In the genomic region with DNA sequence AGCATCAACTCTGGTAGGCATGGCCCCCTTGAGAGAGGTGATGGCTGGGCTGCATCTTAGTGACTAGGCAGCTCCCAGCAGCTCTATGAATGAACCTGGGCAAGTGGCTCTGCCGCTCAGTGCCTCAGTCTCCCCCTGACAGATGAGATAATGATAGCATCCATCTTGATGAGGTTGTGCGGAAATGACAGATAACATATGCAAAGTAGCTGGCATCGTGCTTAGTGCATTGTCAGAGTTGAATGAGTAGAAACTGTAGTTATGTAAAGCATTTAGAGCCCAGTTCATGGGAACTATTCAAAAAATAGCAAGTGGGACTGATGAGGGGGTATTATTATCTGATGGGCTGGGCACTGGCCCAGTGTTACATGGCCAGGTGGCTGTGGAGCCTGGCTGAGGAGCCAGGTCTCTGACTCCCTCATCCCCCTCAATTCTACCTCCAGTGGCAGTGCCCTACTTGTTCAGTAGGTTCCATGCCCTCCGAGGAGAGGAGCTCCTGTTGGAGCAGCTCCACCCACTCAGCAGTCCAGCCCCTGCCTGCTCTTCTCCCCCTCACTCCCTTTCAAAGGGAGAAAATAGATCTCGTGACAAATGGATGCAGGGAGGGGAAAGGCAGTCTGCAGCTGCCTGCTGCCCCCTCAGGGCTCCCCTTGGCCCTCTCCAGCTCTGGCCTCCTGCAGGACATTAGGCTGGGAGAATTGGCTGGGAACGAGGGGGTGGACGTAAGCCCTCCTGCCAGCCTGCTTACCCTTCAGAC, we compare ENCODE assay signal across 11 cellular contexts.
DNase-seq lines count a peak whose midpoint lies in the region; ATAC-seq and TF ChIP-seq lines count a peak whose summit lies in the region.
"Had no signal": no experiment of that assay in that cellular context is flagged by ENCODE, and none has a peak within 500 bp of the region (broad histone marks: within the 10 kb centered on the region; RNA-seq: fewer than 3 reads in every experiment).

No MANE protein-coding gene starts in this region.

- H3K4me3 ChIP-seq in GM12875 (ENCODE audit: low read depth, low read length) = peak overlapping the region; percentile 36
- H3K4me3 ChIP-seq in coronary artery = peak overlapping the region; percentile 53
- H3K4me3 ChIP-seq in neutrophil (ENCODE audit: low read depth in 1 of 2, low read length in 1 of 2) = peak overlapping the region; percentile 83 to 89

- H3K9me3 ChIP-seq in neutrophil = no peaks in the 10 kb centered on the region

- DNase-seq in coronary artery (ENCODE audit: low spot score) (no peak), NCI-H2029 (lab: John Stamatoyannopoulos, UW) (no peak), DMS 273 (lab: John Stamatoyannopoulos, UW; ENCODE audit: unreplicated experiment) (no peak), T-helper 2 cell (no peak)
- DNase-seq: central memory CD4-positive, alpha-beta T cell; NCI-H748 treated with DMSO at 0.1 percent for 48 hours; stimulated activated CD4-positive, alpha-beta T cell treated with anti-CD3 and anti-CD28 coated beads, Interleukin-2, amount 100 ng/mL, for 24 hours had no signal

- H3K4me1 ChIP-seq in neutrophil (ENCODE audit: control insufficient read depth in 1 of 2, insufficient read depth in 1 of 2, low read depth in 1 of 2, low read length in 1 of 2) = peaks cover 99 to 100% of the 10 kb centered on the region in 2 experiments

- no peak for TF ChIP-seq CTCF in GM12875 (IDR thresholded peaks at IDR 0.05; ENCODE audit: borderline replicate concordance, insufficient read depth, low read depth, low read length)
- TF ChIP-seq CTCF in coronary artery (IDR thresholded peaks at IDR 0.05) = no peak
- TF ChIP-seq CTCF in neutrophil (IDR thresholded peaks at IDR 0.05) = no peak

- H3K27ac ChIP-seq in coronary artery = peak overlapping the region in 1 of 2 donors; percentile 78
- H3K27ac ChIP-seq in neutrophil = peak overlapping the region; percentile 99

- peaks cover 40% of the 10 kb centered on the region for H3K36me3 ChIP-seq in neutrophil

- H3K27me3 ChIP-seq in neutrophil = no peaks in the 10 kb centered on the region

- ATAC-seq in HG03432 (IDR thresholded peaks at IDR 0.05; ENCODE audit: unreplicated experiment) (peak; percentile 21), GM21825 (IDR thresholded peaks at IDR 0.05; ENCODE audit: unreplicated experiment) (no peak)

Comparison
In these comparisons a context has a peak if more than half of its experiments do, and no peak if none do; other contexts are left out.
1. H3K4me3 ChIP-seq: peak in every context shown above with its lines; median percentile 86 in neutrophil; 53 in coronary artery; 36 in GM12875.